In the genomic region with DNA sequence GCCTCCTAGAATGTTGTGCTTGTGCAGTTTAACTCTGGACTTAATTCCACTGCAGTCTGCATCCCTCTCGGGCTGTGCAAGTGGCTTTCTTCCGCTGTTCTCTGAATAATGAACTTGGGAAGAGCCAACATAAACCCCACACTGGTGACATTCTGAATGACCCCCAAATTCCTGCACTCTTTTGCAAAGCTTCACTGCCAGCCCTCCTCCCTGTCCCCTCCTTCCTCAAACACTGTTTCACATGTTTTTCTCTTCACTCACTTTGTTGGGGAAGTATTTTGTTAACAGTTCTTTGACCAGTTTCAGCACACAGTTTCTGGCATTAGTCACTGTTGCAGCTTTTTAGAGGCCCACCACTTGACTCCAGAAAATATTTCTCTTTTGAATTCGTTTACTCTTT, we compare ENCODE assay signal across 13 cellular contexts.
DNase-seq lines count a peak whose midpoint lies in the region; ATAC-seq, FAIRE-seq and TF ChIP-seq lines count a peak whose summit lies in the region.
"Had no signal": no experiment of that assay in that cellular context is flagged by ENCODE, and none has a peak within 500 bp of the region (broad histone marks: within the 10 kb centered on the region; RNA-seq: fewer than 3 reads in every experiment).

No MANE protein-coding gene starts in this region.

- TF ChIP-seq CTCF in epithelial cell of esophagus (IDR thresholded peaks at IDR 0.05; ENCODE audit: insufficient read depth, low read depth, low read length, missing control alignments), result no peak
- TF ChIP-seq CTCF in nephron progenitor cell (IDR thresholded peaks at IDR 0.05), result no peak

- peak; percentile 65 for FAIRE-seq in RCC 7860 (lab: Jason Lieb, UNC)
- FAIRE-seq in HTR-8/SVneo (lab: Jason Lieb, UNC), result no peak
- FAIRE-seq: TTC549 had no signal

- H3K27ac ChIP-seq in ACC112 (ENCODE audit: low read depth, low read length), result peak overlapping the region; percentile 98

- H3K4me3 Mint-ChIP-seq in nephron progenitor cell, result peak overlapping the region; percentile 5
- H3K4me3 Mint-ChIP-seq: activated T-cell treated with anti-CD3 and anti-CD28 coated beads, Interleukin-2, amount 50 U/mL, for 24 hours; stimulated activated effector memory CD8-positive, alpha-beta T cell treated with anti-CD3 and anti-CD28 coated beads, Interleukin-12 subunit alpha, Interleukin-12 subunit beta, amount 100 ng/mL, for 72 hours had no signal

- peaks cover 21% of the 10 kb centered on the region for H3K36me3 Mint-ChIP-seq in nephron progenitor cell (ENCODE audit: low read depth)
- H3K36me3 Mint-ChIP-seq: stimulated activated effector memory CD8-positive, alpha-beta T cell treated with anti-CD3 and anti-CD28 coated beads, Interleukin-12 subunit alpha, Interleukin-12 subunit beta, amount 100 ng/mL, for 72 hours had no signal

- DNase-seq in RCC 7860 (ENCODE audit: low spot score) (peak; percentile 26), epithelial cell of esophagus (ENCODE audit: low read depth) (peak; percentile 33), nephron progenitor cell (no peak), SHP77 treated with DMSO at 0.1 percent for 48 hours (lab: John Stamatoyannopoulos, UW) (no peak), HTR-8/SVneo (ENCODE audit: insufficient read length, low spot score) (no peak)
- DNase-seq: activated T-cell treated with anti-CD3 and anti-CD28 coated beads, Interleukin-2, amount 50 U/mL, for 24 hours; cerebellar nuclear complex; NCI-H2081 treated with DMSO at 0.1 percent for 48 hours had no signal

- H3K27me3 Mint-ChIP-seq in nephron progenitor cell (ENCODE audit: low read depth, poor library complexity), result peaks cover 6% of the 10 kb centered on the region

- peaks cover 76% of the 10 kb centered on the region for H3K4me1 ChIP-seq in ACC112 (ENCODE audit: control insufficient read depth, insufficient read depth, low read length, unreplicated experiment)

- no peak overlapping the region for H2AFZ ChIP-seq in ACC112 (ENCODE audit: low read length, unreplicated experiment)

- H3K27ac Mint-ChIP-seq in nephron progenitor cell, result peak overlapping the region; percentile 47
- H3K27ac Mint-ChIP-seq: activated T-cell treated with anti-CD3 and anti-CD28 coated beads, Interleukin-2, amount 50 U/mL, for 24 hours; stimulated activated effector memory CD8-positive, alpha-beta T cell treated with anti-CD3 and anti-CD28 coated beads, Interleukin-12 subunit alpha, Interleukin-12 subunit beta, amount 100 ng/mL, for 72 hours had no signal

- peaks cover 4% of the 10 kb centered on the region; the same call in 1 of the 2 replicates for H3K36me3 ChIP-seq in ACC112 (ENCODE audit: insufficient read depth, low read length)

- H3K4me3 ChIP-seq in ACC112 (ENCODE audit: low read depth, low read length) (peak overlapping the region; percentile 62), epithelial cell of esophagus (ENCODE audit: low read length) (no peak overlapping the region)

- peaks cover 37% of the 10 kb centered on the region for H3K4me1 Mint-ChIP-seq in nephron progenitor cell
- H3K4me1 Mint-ChIP-seq: stimulated activated effector memory CD8-positive, alpha-beta T cell treated with anti-CD3 and anti-CD28 coated beads, Interleukin-12 subunit alpha, Interleukin-12 subunit beta, amount 100 ng/mL, for 72 hours had no signal

- H3K79me2 ChIP-seq in ACC112 (ENCODE audit: control insufficient read depth, insufficient read depth, low read length, unreplicated experiment), result peaks cover 91% of the 10 kb centered on the region

- peaks cover 7% of the 10 kb centered on the region for H3K9me3 Mint-ChIP-seq in nephron progenitor cell
- H3K9me3 Mint-ChIP-seq: activated T-cell treated with anti-CD3 and anti-CD28 coated beads, Interleukin-2, amount 50 U/mL, for 24 hours; stimulated activated effector memory CD8-positive, alpha-beta T cell treated with anti-CD3 and anti-CD28 coated beads, Interleukin-12 subunit alpha, Interleukin-12 subunit beta, amount 100 ng/mL, for 72 hours had no signal

- no peaks in the 10 kb centered on the region for H3K27me3 ChIP-seq in ACC112 (ENCODE audit: insufficient read depth, low read length)

- ATAC-seq in HG03095 (IDR thresholded peaks at IDR 0.05; ENCODE audit: unreplicated experiment) (no peak), GM19351 (IDR thresholded peaks at IDR 0.05; ENCODE audit: unreplicated experiment) (no peak)
- ATAC-seq: stimulated activated effector memory CD8-positive, alpha-beta T cell treated with anti-CD3 and anti-CD28 coated beads, Interleukin-12 subunit alpha, Interleukin-12 subunit beta, amount 100 ng/mL, for 72 hours had no signal

Comparison
In these comparisons a context has a peak if more than half of its experiments do, and no peak if none do; other contexts are left out.
1. DNase-seq: peak in RCC 7860 (single experiment) and epithelial cell of esophagus (single experiment); none in nephron progenitor cell (single experiment), SHP77 treated with DMSO at 0.1 percent for 48 hours (single experiment) and HTR-8/SVneo (single experiment).